In genomic region chr11:36403661-36404060, GRCh38 we compare ENCODE assay signal across 14 cellular contexts.
DNase-seq lines count a peak whose midpoint lies in the region; ATAC-seq and TF ChIP-seq lines count a peak whose summit lies in the region.
"Had no signal": no experiment of that assay in that cellular context is flagged by ENCODE, and none has a peak within 500 bp of the region (broad histone marks: within the 10 kb centered on the region; RNA-seq: fewer than 3 reads in every experiment).

No MANE protein-coding gene starts in this region.

- H3K9me2 ChIP-seq in hepatocyte (replicated peaks; ENCODE audit: insufficient read depth) = no peaks in the 10 kb centered on the region

- no peaks in the 10 kb centered on the region for H3K9me3 Mint-ChIP-seq in natural killer cell treated with Interleukin-12 subunit alpha and Interleukin-12 subunit beta and Interleukin-15 and Interleukin-18, amount 100 ng/mL, for 72 hours

- ATAC-seq in natural killer cell treated with Interleukin-12 subunit alpha and Interleukin-12 subunit beta and Interleukin-15 and Interleukin-18, amount 100 ng/mL, for 72 hours = no peak
- no peak for ATAC-seq in GM21737 (IDR thresholded peaks at IDR 0.05; ENCODE audit: unreplicated experiment)

- H3K4me3 Mint-ChIP-seq in natural killer cell treated with Interleukin-12 subunit alpha and Interleukin-12 subunit beta and Interleukin-15 and Interleukin-18, amount 100 ng/mL, for 72 hours = peak overlapping the region; percentile 55

- H3K79me2 ChIP-seq in hepatocyte = no peaks in the 10 kb centered on the region

- peaks cover 7% of the 10 kb centered on the region for H3K4me1 ChIP-seq in hepatocyte (ENCODE audit: insufficient read depth)
- H3K4me1 ChIP-seq: HAP-1 had no signal

- H3K4me1 Mint-ChIP-seq in natural killer cell treated with Interleukin-12 subunit alpha and Interleukin-12 subunit beta and Interleukin-15 and Interleukin-18, amount 100 ng/mL, for 72 hours (ENCODE audit: low read depth in 2 of 2) = peaks cover 73 to 79% of the 10 kb centered on the region in 2 donors

- H3K27me3 ChIP-seq in hepatocyte = no peaks in the 10 kb centered on the region

- peak overlapping the region; percentile 30 for H3K4me2 ChIP-seq in hepatocyte

- H3K36me3 Mint-ChIP-seq in natural killer cell treated with Interleukin-12 subunit alpha and Interleukin-12 subunit beta and Interleukin-15 and Interleukin-18, amount 100 ng/mL, for 72 hours = peaks cover 53% of the 10 kb centered on the region

- no peak overlapping the region for H3K4me3 ChIP-seq in hepatocyte
- H3K4me3 ChIP-seq: HAP-1 had no signal

- DNase-seq in COLO668 (lab: John Stamatoyannopoulos, UW; ENCODE audit: unreplicated experiment) (peak; percentile 41), HuH-7 (ENCODE audit: low spot score) (peak; percentile 10), hepatocyte (ENCODE audit: low spot score) (peak; percentile 58)
- DNase-seq in natural killer cell treated with Interleukin-12 subunit alpha and Interleukin-12 subunit beta and Interleukin-15 and Interleukin-18, amount 100 ng/mL, for 72 hours (ENCODE audit: low spot score) = no peak
- no peak for DNase-seq in stimulated activated CD4-positive, alpha-beta T cell treated with anti-CD3 and anti-CD28 coated beads, Interleukin-2, amount 100 ng/mL, for 24 hours
- DNase-seq in activated effector memory CD4-positive, alpha-beta T cell treated with anti-CD3 and anti-CD28 coated beads, Interleukin-2, amount 50 U/mL, for 16 hours = no peak
- DNase-seq: MV-4-11, NCI-H1417 treated with DMSO at 0.1 percent for 48 hours, NCI-H2029, NCI-H2171 treated with DMSO at 0.1 percent for 48 hours, NCI-H510A treated with DMSO at 0.1 percent for 48 hours, SIG-M5 had no signal

- no peaks in the 10 kb centered on the region for H4K20me1 ChIP-seq in hepatocyte (ENCODE audit: insufficient read depth, poor library complexity, severe bottlenecking)

- WGBS in hepatocyte (ENCODE audit: low lambda C conversion rate, missing lambda C conversion rate) = 52% methylated on average over 1 of the region's 1 CpG

- TF ChIP-seq CTCF in hepatocyte (IDR thresholded peaks at IDR 0.05; ENCODE audit: poor library complexity) = no peak

- H3K9me3 ChIP-seq in hepatocyte (ENCODE audit: low read depth) = no peaks in the 10 kb centered on the region
- H3K9me3 ChIP-seq: HAP-1 had no signal

- H3K27ac ChIP-seq in hepatocyte = peak overlapping the region; percentile 64

- no peaks in the 10 kb centered on the region for H3K27me3 Mint-ChIP-seq in natural killer cell treated with Interleukin-12 subunit alpha and Interleukin-12 subunit beta and Interleukin-15 and Interleukin-18, amount 100 ng/mL, for 72 hours

- peak overlapping the region; percentile 97 to 100 for H3K27ac Mint-ChIP-seq in natural killer cell treated with Interleukin-12 subunit alpha and Interleukin-12 subunit beta and Interleukin-15 and Interleukin-18, amount 100 ng/mL, for 72 hours

- no peaks in the 10 kb centered on the region for H3K36me3 ChIP-seq in hepatocyte (replicated peaks; ENCODE audit: insufficient read depth, low read depth)
- H3K36me3 ChIP-seq: HAP-1 had no signal

- no peak overlapping the region for H2AFZ ChIP-seq in hepatocyte

Comparison
In these comparisons a context has a peak if more than half of its experiments do, and no peak if none do; other contexts are left out.
1. DNase-seq: peak in COLO668 (single experiment), HuH-7 (single experiment) and hepatocyte (single experiment); none in natural killer cell treated with Interleukin-12 subunit alpha and Interleukin-12 subunit beta and Interleukin-15 and Interleukin-18, amount 100 ng/mL, for 72 hours (single experiment), stimulated activated CD4-positive, alpha-beta T cell treated with anti-CD3 and anti-CD28 coated beads, Interleukin-2, amount 100 ng/mL, for 24 hours (0 of 2) and activated effector memory CD4-positive, alpha-beta T cell treated with anti-CD3 and anti-CD28 coated beads, Interleukin-2, amount 50 U/mL, for 16 hours (single experiment).